Comparison of ENCODE assay signal across 9 cellular contexts in the genomic region with DNA sequence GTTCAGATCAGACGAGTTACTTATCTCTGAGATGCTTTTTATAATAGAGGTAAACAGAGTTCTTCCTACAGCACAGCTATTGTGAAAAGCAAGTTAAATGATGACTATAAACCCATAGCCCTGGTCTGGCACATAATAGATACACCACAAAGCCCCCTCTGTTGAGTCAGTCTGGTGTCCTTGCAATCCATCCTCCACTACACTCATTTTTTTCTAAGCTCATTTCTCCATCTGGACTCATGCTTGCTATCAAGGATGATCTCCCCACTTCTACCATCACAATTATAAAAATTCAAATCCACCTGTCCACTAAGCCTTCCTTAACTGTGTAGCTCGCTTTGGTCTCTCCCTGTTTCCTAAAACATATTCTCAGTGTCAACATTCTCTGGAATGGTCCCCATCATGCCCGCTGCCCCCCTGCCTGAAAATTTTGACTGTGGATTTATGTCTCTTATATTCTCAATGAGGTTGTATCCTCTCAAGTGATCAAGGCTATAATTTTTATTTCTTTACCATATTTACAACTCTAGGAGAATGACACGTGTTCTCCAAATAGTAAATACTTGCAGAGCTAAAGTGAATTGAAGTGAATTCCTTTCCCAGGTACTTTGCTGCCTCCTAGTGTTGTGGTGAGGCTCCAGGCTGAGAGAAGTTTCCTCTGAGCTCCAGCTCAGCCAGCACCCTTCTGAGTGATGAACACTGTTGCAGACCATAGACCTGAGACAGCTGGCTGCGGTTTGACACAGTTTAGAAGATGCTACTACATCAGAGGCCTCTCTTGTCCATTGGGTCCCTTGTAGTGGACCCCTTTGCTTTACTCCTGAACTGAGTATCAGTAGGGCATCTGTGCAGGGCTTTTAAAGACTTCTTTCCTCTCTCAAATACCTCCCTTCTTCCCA.
DNase-seq lines count a peak whose midpoint lies in the region; ATAC-seq and TF ChIP-seq lines count a peak whose summit lies in the region.
"Had no signal": no experiment of that assay in that cellular context is flagged by ENCODE, and none has a peak within 500 bp of the region (broad histone marks: within the 10 kb centered on the region; RNA-seq: fewer than 3 reads in every experiment).

No MANE protein-coding gene starts in this region.

- DNase-seq in activated naive CD8-positive, alpha-beta T cell treated with anti-CD3 and anti-CD28 coated beads, Interleukin-2, amount 50 U/mL, for 24 hours, result peak; percentile 14
- DNase-seq in activated naive CD8-positive, alpha-beta T cell treated with anti-CD3 and anti-CD28 coated beads for 36 hours, result no peak
- DNase-seq in HuH-7.5 (ENCODE audit: low spot score) (peak; percentile 40), Panc1 (ENCODE audit: low read depth, low spot score) (peak; percentile 32), ecto neural progenitor cell (ENCODE audit: low spot score) (peak; percentile 61), midbrain (lab: John Stamatoyannopoulos, UW) (peak; percentile 61)

- no peaks in the 10 kb centered on the region for H3K4me1 ChIP-seq in Panc1 (ENCODE audit: control insufficient read depth, insufficient read depth, low read length)

- H3K27ac Mint-ChIP-seq in activated naive CD8-positive, alpha-beta T cell treated with anti-CD3 and anti-CD28 coated beads, Interleukin-2, amount 50 U/mL, for 24 hours, result no peak overlapping the region
- H3K27ac Mint-ChIP-seq in activated naive CD8-positive, alpha-beta T cell treated with anti-CD3 and anti-CD28 coated beads for 36 hours, result no peak overlapping the region
- H3K27ac Mint-ChIP-seq: activated naive CD4-positive, alpha-beta T cell treated with anti-CD3 and anti-CD28 coated beads, Interleukin-2, amount 50 U/mL, for 24 hours had no signal

- no peaks in the 10 kb centered on the region for H3K9me3 Mint-ChIP-seq in activated naive CD8-positive, alpha-beta T cell treated with anti-CD3 and anti-CD28 coated beads, Interleukin-2, amount 50 U/mL, for 24 hours
- no peaks in the 10 kb centered on the region for H3K9me3 Mint-ChIP-seq in activated naive CD8-positive, alpha-beta T cell treated with anti-CD3 and anti-CD28 coated beads for 36 hours
- H3K9me3 Mint-ChIP-seq: activated naive CD4-positive, alpha-beta T cell treated with anti-CD3 and anti-CD28 coated beads, Interleukin-2, amount 50 U/mL, for 24 hours had no signal

- H3K27ac ChIP-seq in Panc1 (ENCODE audit: low read length), result no peak overlapping the region

- H3K4me1 Mint-ChIP-seq in activated naive CD8-positive, alpha-beta T cell treated with anti-CD3 and anti-CD28 coated beads, Interleukin-2, amount 50 U/mL, for 24 hours, result no peaks in the 10 kb centered on the region
- no peaks in the 10 kb centered on the region for H3K4me1 Mint-ChIP-seq in activated naive CD8-positive, alpha-beta T cell treated with anti-CD3 and anti-CD28 coated beads for 36 hours
- H3K4me1 Mint-ChIP-seq: activated naive CD4-positive, alpha-beta T cell treated with anti-CD3 and anti-CD28 coated beads, Interleukin-2, amount 50 U/mL, for 24 hours had no signal

- H3K9me3 ChIP-seq in Panc1 (ENCODE audit: control insufficient read depth, insufficient read depth, low read depth, low read length), result no peaks in the 10 kb centered on the region

- no TSS peak for BruUV-seq in Panc1 (replicated peaks; lab: Mats Ljungman, UMichigan)

- peak; percentile 58 for ATAC-seq in activated naive CD8-positive, alpha-beta T cell treated with anti-CD3 and anti-CD28 coated beads, Interleukin-2, amount 50 U/mL, for 24 hours
- ATAC-seq in Panc1 (peak; percentile 94), GM21825 (IDR thresholded peaks at IDR 0.05; ENCODE audit: unreplicated experiment) (no peak), HG03159 (IDR thresholded peaks at IDR 0.05; ENCODE audit: unreplicated experiment) (no peak)

- TF ChIP-seq CTCF in Panc1 (IDR thresholded peaks at IDR 0.05), result peak; percentile 84

- H3K36me3 Mint-ChIP-seq in activated naive CD8-positive, alpha-beta T cell treated with anti-CD3 and anti-CD28 coated beads, Interleukin-2, amount 50 U/mL, for 24 hours (ENCODE audit: low read depth), result no peaks in the 10 kb centered on the region
- no peaks in the 10 kb centered on the region for H3K36me3 Mint-ChIP-seq in activated naive CD8-positive, alpha-beta T cell treated with anti-CD3 and anti-CD28 coated beads for 36 hours
- H3K36me3 Mint-ChIP-seq: activated naive CD4-positive, alpha-beta T cell treated with anti-CD3 and anti-CD28 coated beads, Interleukin-2, amount 50 U/mL, for 24 hours had no signal

- H3K36me3 ChIP-seq in Panc1 (ENCODE audit: control insufficient read depth, insufficient read depth, low read length), result no peaks in the 10 kb centered on the region

- H3K27me3 Mint-ChIP-seq in activated naive CD8-positive, alpha-beta T cell treated with anti-CD3 and anti-CD28 coated beads, Interleukin-2, amount 50 U/mL, for 24 hours, result peaks cover 4% of the 10 kb centered on the region
- peaks cover 10% of the 10 kb centered on the region for H3K27me3 Mint-ChIP-seq in activated naive CD8-positive, alpha-beta T cell treated with anti-CD3 and anti-CD28 coated beads for 36 hours

- H3K27me3 ChIP-seq in Panc1 (ENCODE audit: control insufficient read depth, insufficient read depth, low read length), result no peaks in the 10 kb centered on the region

- H3K4me3 ChIP-seq in Panc1 (ENCODE audit: low read depth in 2 of 2, low read length in 2 of 2), result no peak overlapping the region

- H3K4me3 Mint-ChIP-seq in activated naive CD8-positive, alpha-beta T cell treated with anti-CD3 and anti-CD28 coated beads, Interleukin-2, amount 50 U/mL, for 24 hours, result no peak overlapping the region
- H3K4me3 Mint-ChIP-seq in activated naive CD8-positive, alpha-beta T cell treated with anti-CD3 and anti-CD28 coated beads for 36 hours, result no peak overlapping the region
- H3K4me3 Mint-ChIP-seq: activated naive CD4-positive, alpha-beta T cell treated with anti-CD3 and anti-CD28 coated beads, Interleukin-2, amount 50 U/mL, for 24 hours had no signal

- POLR2A ChIA-PET in Panc1 (lab: Charles Lee), result no interaction called here

- in situ Hi-C loops in Panc1 (cut with HindIII; ENCODE audit: low pct_unique_long_range_greater_than_20kb, low sequenced_read_pairs), result no loop called here

- intact Hi-C loops in Panc1 (cut with micrococcal nuclease; ENCODE audit: unreplicated experiment), result loop anchor here (2.0 kb wide), 1 partner anchor 574 kb away; no protein-coding TSS in a partner anchor

- CTCF ChIA-PET in Panc1 (lab: Charles Lee), result interaction anchor here (1.4 kb wide), 2 partner anchors 574 to 586 kb away, joined by 4 to 12 read pairs; no protein-coding TSS in a partner anchor

Comparison
In these comparisons a context has a peak if more than half of its experiments do, and no peak if none do; other contexts are left out.
1. ATAC-seq: peak in activated naive CD8-positive, alpha-beta T cell treated with anti-CD3 and anti-CD28 coated beads, Interleukin-2, amount 50 U/mL, for 24 hours (single experiment) and Panc1 (single experiment); none in GM21825 (single experiment) and HG03159 (single experiment).